Comparison of ENCODE assay signal across 25 cellular contexts in the genomic region with DNA sequence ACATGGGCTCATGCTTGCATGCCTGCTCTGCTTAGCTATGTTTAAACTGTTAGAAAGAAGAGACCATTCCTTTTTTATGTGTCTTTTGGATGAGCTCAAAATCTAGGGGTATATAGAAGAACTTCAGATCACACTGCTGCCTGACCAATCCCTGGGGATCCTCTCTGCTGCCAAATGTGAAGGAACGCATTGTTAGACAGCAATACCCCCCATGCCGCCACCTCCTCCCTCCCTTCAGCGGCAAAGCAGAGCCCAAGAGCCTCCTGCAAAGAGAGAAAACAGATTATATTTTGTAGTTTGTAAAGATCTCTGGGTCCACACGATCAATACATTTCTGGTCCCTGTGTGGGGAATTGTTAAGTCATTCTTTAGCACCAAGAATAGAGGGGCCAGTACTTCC.
DNase-seq lines count a peak whose midpoint lies in the region; TF ChIP-seq lines count a peak whose summit lies in the region.
"Had no signal": no experiment of that assay in that cellular context is flagged by ENCODE, and none has a peak within 500 bp of the region (broad histone marks: within the 10 kb centered on the region; RNA-seq: fewer than 3 reads in every experiment).

No MANE protein-coding gene starts in this region.

- no peak overlapping the region for H3K4ac ChIP-seq in mesenchymal stem cell (ENCODE audit: low read depth in 1 of 2, low read length in 2 of 2)

- intact Hi-C loops in uterus (cut with DNase I; ENCODE audit: low total_unique reads): no loop called here

- no peak for TF ChIP-seq POLR2A in uterus (IDR thresholded peaks at IDR 0.05)

- H3K27me3 ChIP-seq in BLaER1 treated with 17β-estradiol and CSF1 and Interleukin-3, amounts not matched to agents 10 nM and 100 nM: no peaks in the 10 kb centered on the region
- H3K27me3 ChIP-seq in mesenchymal stem cell (ENCODE audit: control insufficient read depth in 1 of 2, insufficient read depth in 1 of 2, low read length in 2 of 2): no peaks in the 10 kb centered on the region
- H3K27me3 ChIP-seq in BE2C: no peaks in the 10 kb centered on the region
- H3K27me3 ChIP-seq in uterus: no peaks in the 10 kb centered on the region
- H3K27me3 ChIP-seq: MG63, SJSA1 had no signal

- H2BK12ac ChIP-seq in mesenchymal stem cell (ENCODE audit: low read length in 2 of 2): no peak overlapping the region

- peaks cover 12% of the 10 kb centered on the region for H3K79me1 ChIP-seq in mesenchymal stem cell (replicated peaks; ENCODE audit: low read length, poor library complexity, severe bottlenecking)

- no peak overlapping the region for H3K4me3 ChIP-seq in BLaER1 treated with 17β-estradiol and CSF1 and Interleukin-3, amounts not matched to agents 10 nM and 100 nM
- H3K4me3 ChIP-seq in mesenchymal stem cell (ENCODE audit: insufficient read depth in 1 of 2, low read depth in 1 of 2, low read length in 2 of 2) (no peak overlapping the region), BE2C (ENCODE audit: low read depth, low read length) (no peak overlapping the region), uterus (no peak overlapping the region)
- H3K4me3 ChIP-seq: MG63, SJSA1 had no signal

- H3K14ac ChIP-seq in mesenchymal stem cell (ENCODE audit: low read length in 2 of 2): no peak overlapping the region

- no peaks in the 10 kb centered on the region for H4K20me1 ChIP-seq in BLaER1 treated with 17β-estradiol and CSF1 and Interleukin-3, amounts not matched to agents 10 nM and 100 nM

- H2AFZ ChIP-seq in mesenchymal stem cell (ENCODE audit: low read depth, low read length): no peak overlapping the region

- no peak overlapping the region for H3K9ac ChIP-seq in BLaER1 treated with 17β-estradiol and CSF1 and Interleukin-3, amounts not matched to agents 10 nM and 100 nM
- no peak overlapping the region for H3K9ac ChIP-seq in mesenchymal stem cell (ENCODE audit: low read length)

- no peak overlapping the region for H4K91ac ChIP-seq in mesenchymal stem cell (ENCODE audit: low read length)

- no peak overlapping the region for H3K18ac ChIP-seq in mesenchymal stem cell (ENCODE audit: low read depth in 1 of 2, low read length in 2 of 2)

- peak overlapping the region in 9 of 11 experiments; percentile 16 to 88 (median 39); a peak in 16 of 22 replicates for H3K4me2 ChIP-seq in BLaER1 treated with 17β-estradiol and CSF1 and Interleukin-3, amounts not matched to agents 10 nM and 100 nM
- H3K4me2 ChIP-seq in mesenchymal stem cell (ENCODE audit: low read length, poor library complexity, severe bottlenecking): no peak overlapping the region

- no peak for TF ChIP-seq CTCF in BE2C (IDR thresholded peaks at IDR 0.05; ENCODE audit: low read depth, low read length)
- no peak for TF ChIP-seq CTCF in uterus (IDR thresholded peaks at IDR 0.05)

- H2BK120ac ChIP-seq in mesenchymal stem cell (ENCODE audit: low read depth, low read length): no peak overlapping the region

- DNase-seq in SK-MEL-5 (ENCODE audit: low read depth, low spot score) (peak; percentile 85), mesenchymal stem cell (no peak), pons (ENCODE audit: low spot score) (peak; percentile 49), BE2C (no peak), uterus (no peak), NCI-H82 (lab: John Stamatoyannopoulos, UW) (no peak), DMS79 treated with DMSO at 0.1 percent for 48 hours (lab: John Stamatoyannopoulos, UW) (no peak)
- DNase-seq: AML-193; CD8-positive, alpha-beta T cell; DMS 273 treated with DMSO at 0.1 percent for 48 hours; DMS79; GF-D8; KG1; MG63; NCI-H2029 treated with DMSO at 0.1 percent for 48 hours; NCI-H2171 treated with DMSO at 0.1 percent for 48 hours; NCI-H345; NCI-H510A treated with DMSO at 0.1 percent for 48 hours; NCI-H774; NK-92 treated with Interleukin-12 subunit alpha and Interleukin-12 subunit beta, amount 100 ng/mL, for 24 hours; PC-3; Right ventricle myocardium superior had no signal

- H3K9me3 ChIP-seq in BLaER1 treated with 17β-estradiol and CSF1 and Interleukin-3, amounts not matched to agents 10 nM and 100 nM (replicated peaks in 1 of 11): no peaks in the 10 kb centered on the region; a peak in 1 of 22 replicates
- H3K9me3 ChIP-seq in mesenchymal stem cell (ENCODE audit: control insufficient read depth, low read length) (no peaks in the 10 kb centered on the region), BE2C (peaks cover 3% of the 10 kb centered on the region), uterus (no peaks in the 10 kb centered on the region)
- H3K9me3 ChIP-seq: MG63, SJSA1 had no signal

- 98% methylated on average over 3 of the region's 4 CpGs for WGBS in mesenchymal stem cell

- peaks cover 0 to 76% (median 31%) of the 10 kb centered on the region in 10 experiments; a peak in 17 of 20 replicates for H3K4me1 ChIP-seq in BLaER1 treated with 17β-estradiol and CSF1 and Interleukin-3, amounts not matched to agents 10 nM and 100 nM
- H3K4me1 ChIP-seq in mesenchymal stem cell (ENCODE audit: control insufficient read depth, insufficient read depth, low read depth, low read length): peaks cover 23% of the 10 kb centered on the region
- H3K4me1 ChIP-seq in BE2C: no peaks in the 10 kb centered on the region
- H3K4me1 ChIP-seq in uterus: no peaks in the 10 kb centered on the region
- H3K4me1 ChIP-seq: SJSA1 had no signal

- H2AK5ac ChIP-seq in mesenchymal stem cell (ENCODE audit: low read length, severe bottlenecking): peak overlapping the region; percentile 7

- no peak overlapping the region for H2BK15ac ChIP-seq in mesenchymal stem cell (ENCODE audit: low read depth, poor library complexity, severe bottlenecking)

- H2BK5ac ChIP-seq in mesenchymal stem cell (ENCODE audit: low read depth, low read length, poor library complexity, severe bottlenecking): no peak overlapping the region

- H3K27ac ChIP-seq in BLaER1 treated with 17β-estradiol and CSF1 and Interleukin-3, amounts not matched to agents 10 nM and 100 nM: peak overlapping the region in 4 of 11 experiments; percentile 0 to 9 (median 8); a peak in 3 of 22 replicates
- H3K27ac ChIP-seq in mesenchymal stem cell (ENCODE audit: low read length, poor library complexity, severe bottlenecking): no peak overlapping the region
- H3K27ac ChIP-seq in uterus: no peak overlapping the region
- H3K27ac ChIP-seq: C4-2B, SJSA1 had no signal

- no peaks in the 10 kb centered on the region for H3K36me3 ChIP-seq in BLaER1 treated with 17β-estradiol and CSF1 and Interleukin-3, amounts not matched to agents 10 nM and 100 nM
- H3K36me3 ChIP-seq in mesenchymal stem cell (ENCODE audit: control insufficient read depth in 1 of 2, insufficient read depth in 2 of 2, low read depth in 1 of 2, low read length in 2 of 2): peaks cover 0 to 5% of the 10 kb centered on the region in 2 experiments
- H3K36me3 ChIP-seq in BE2C: no peaks in the 10 kb centered on the region
- no peaks in the 10 kb centered on the region for H3K36me3 ChIP-seq in uterus
- H3K36me3 ChIP-seq: MG63, SJSA1 had no signal

- no peak overlapping the region for H4K8ac ChIP-seq in mesenchymal stem cell (ENCODE audit: low read length)

- no peak overlapping the region for H3K23ac ChIP-seq in mesenchymal stem cell (ENCODE audit: low read length in 2 of 2)

- in situ Hi-C loops in SK-MEL-5 (cut with HindIII; ENCODE audit: low pct_unique_long_range_greater_than_20kb, low sequenced_read_pairs): no loop called here

Comparison
In these comparisons a context has a peak if more than half of its experiments do, and no peak if none do; other contexts are left out.
1. DNase-seq: peak in SK-MEL-5 (single experiment) and pons (single experiment); none in mesenchymal stem cell (single experiment), BE2C (single experiment), uterus (0 of 2), NCI-H82 (single experiment) and DMS79 treated with DMSO at 0.1 percent for 48 hours (single experiment).